ENCODE assay signal across 1 cellular context in genomic region chrX:7294483-7294882, GRCh38.
TF ChIP-seq lines count a peak whose summit lies in the region.

No MANE protein-coding gene starts in this region.

TF ChIP-seq in H1, 55 proteins besides CTCF, POLR2A, EP300 and RAD21 (continued from another document):
- TF ChIP-seq, protein P1, sequence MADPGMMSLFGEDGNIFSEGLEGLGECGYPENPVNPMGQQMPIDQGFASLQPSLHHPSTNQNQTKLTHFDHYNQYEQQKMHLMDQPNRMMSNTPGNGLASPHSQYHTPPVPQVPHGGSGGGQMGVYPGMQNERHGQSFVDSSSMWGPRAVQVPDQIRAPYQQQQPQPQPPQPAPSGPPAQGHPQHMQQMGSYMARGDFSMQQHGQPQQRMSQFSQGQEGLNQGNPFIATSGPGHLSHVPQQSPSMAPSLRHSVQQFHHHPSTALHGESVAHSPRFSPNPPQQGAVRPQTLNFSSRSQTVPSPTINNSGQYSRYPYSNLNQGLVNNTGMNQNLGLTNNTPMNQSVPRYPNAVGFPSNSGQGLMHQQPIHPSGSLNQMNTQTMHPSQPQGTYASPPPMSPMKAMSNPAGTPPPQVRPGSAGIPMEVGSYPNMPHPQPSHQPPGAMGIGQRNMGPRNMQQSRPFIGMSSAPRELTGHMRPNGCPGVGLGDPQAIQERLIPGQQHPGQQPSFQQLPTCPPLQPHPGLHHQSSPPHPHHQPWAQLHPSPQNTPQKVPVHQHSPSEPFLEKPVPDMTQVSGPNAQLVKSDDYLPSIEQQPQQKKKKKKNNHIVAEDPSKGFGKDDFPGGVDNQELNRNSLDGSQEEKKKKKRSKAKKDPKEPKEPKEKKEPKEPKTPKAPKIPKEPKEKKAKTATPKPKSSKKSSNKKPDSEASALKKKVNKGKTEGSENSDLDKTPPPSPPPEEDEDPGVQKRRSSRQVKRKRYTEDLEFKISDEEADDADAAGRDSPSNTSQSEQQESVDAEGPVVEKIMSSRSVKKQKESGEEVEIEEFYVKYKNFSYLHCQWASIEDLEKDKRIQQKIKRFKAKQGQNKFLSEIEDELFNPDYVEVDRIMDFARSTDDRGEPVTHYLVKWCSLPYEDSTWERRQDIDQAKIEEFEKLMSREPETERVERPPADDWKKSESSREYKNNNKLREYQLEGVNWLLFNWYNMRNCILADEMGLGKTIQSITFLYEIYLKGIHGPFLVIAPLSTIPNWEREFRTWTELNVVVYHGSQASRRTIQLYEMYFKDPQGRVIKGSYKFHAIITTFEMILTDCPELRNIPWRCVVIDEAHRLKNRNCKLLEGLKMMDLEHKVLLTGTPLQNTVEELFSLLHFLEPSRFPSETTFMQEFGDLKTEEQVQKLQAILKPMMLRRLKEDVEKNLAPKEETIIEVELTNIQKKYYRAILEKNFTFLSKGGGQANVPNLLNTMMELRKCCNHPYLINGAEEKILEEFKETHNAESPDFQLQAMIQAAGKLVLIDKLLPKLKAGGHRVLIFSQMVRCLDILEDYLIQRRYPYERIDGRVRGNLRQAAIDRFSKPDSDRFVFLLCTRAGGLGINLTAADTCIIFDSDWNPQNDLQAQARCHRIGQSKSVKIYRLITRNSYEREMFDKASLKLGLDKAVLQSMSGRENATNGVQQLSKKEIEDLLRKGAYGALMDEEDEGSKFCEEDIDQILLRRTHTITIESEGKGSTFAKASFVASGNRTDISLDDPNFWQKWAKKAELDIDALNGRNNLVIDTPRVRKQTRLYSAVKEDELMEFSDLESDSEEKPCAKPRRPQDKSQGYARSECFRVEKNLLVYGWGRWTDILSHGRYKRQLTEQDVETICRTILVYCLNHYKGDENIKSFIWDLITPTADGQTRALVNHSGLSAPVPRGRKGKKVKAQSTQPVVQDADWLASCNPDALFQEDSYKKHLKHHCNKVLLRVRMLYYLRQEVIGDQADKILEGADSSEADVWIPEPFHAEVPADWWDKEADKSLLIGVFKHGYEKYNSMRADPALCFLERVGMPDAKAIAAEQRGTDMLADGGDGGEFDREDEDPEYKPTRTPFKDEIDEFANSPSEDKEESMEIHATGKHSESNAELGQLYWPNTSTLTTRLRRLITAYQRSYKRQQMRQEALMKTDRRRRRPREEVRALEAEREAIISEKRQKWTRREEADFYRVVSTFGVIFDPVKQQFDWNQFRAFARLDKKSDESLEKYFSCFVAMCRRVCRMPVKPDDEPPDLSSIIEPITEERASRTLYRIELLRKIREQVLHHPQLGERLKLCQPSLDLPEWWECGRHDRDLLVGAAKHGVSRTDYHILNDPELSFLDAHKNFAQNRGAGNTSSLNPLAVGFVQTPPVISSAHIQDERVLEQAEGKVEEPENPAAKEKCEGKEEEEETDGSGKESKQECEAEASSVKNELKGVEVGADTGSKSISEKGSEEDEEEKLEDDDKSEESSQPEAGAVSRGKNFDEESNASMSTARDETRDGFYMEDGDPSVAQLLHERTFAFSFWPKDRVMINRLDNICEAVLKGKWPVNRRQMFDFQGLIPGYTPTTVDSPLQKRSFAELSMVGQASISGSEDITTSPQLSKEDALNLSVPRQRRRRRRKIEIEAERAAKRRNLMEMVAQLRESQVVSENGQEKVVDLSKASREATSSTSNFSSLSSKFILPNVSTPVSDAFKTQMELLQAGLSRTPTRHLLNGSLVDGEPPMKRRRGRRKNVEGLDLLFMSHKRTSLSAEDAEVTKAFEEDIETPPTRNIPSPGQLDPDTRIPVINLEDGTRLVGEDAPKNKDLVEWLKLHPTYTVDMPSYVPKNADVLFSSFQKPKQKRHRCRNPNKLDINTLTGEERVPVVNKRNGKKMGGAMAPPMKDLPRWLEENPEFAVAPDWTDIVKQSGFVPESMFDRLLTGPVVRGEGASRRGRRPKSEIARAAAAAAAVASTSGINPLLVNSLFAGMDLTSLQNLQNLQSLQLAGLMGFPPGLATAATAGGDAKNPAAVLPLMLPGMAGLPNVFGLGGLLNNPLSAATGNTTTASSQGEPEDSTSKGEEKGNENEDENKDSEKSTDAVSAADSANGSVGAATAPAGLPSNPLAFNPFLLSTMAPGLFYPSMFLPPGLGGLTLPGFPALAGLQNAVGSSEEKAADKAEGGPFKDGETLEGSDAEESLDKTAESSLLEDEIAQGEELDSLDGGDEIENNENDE (IDR thresholded peaks at IDR 0.05; ENCODE audit: insufficient replicate concordance, low read length): no peak
- no peak for TF ChIP-seq NANOG (IDR thresholded peaks at IDR 0.05; ENCODE audit: insufficient read depth, low read depth, low read length, poor library complexity, severe bottlenecking)
- TF ChIP-seq EGR1 (IDR thresholded peaks at IDR 0.05; ENCODE audit: borderline replicate concordance, low read depth, low read length): no peak
- no peak for TF ChIP-seq CTBP2 (IDR thresholded peaks at IDR 0.05; ENCODE audit: borderline replicate concordance, insufficient read depth, insufficient read length, low read length)
- no peak for TF ChIP-seq SIRT6 (IDR thresholded peaks at IDR 0.05; ENCODE audit: low read length)
- TF ChIP-seq, protein P2, sequence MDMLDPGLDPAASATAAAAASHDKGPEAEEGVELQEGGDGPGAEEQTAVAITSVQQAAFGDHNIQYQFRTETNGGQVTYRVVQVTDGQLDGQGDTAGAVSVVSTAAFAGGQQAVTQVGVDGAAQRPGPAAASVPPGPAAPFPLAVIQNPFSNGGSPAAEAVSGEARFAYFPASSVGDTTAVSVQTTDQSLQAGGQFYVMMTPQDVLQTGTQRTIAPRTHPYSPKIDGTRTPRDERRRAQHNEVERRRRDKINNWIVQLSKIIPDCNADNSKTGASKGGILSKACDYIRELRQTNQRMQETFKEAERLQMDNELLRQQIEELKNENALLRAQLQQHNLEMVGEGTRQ (IDR thresholded peaks at IDR 0.05; ENCODE audit: low read length): no peak
